In the genomic region with DNA sequence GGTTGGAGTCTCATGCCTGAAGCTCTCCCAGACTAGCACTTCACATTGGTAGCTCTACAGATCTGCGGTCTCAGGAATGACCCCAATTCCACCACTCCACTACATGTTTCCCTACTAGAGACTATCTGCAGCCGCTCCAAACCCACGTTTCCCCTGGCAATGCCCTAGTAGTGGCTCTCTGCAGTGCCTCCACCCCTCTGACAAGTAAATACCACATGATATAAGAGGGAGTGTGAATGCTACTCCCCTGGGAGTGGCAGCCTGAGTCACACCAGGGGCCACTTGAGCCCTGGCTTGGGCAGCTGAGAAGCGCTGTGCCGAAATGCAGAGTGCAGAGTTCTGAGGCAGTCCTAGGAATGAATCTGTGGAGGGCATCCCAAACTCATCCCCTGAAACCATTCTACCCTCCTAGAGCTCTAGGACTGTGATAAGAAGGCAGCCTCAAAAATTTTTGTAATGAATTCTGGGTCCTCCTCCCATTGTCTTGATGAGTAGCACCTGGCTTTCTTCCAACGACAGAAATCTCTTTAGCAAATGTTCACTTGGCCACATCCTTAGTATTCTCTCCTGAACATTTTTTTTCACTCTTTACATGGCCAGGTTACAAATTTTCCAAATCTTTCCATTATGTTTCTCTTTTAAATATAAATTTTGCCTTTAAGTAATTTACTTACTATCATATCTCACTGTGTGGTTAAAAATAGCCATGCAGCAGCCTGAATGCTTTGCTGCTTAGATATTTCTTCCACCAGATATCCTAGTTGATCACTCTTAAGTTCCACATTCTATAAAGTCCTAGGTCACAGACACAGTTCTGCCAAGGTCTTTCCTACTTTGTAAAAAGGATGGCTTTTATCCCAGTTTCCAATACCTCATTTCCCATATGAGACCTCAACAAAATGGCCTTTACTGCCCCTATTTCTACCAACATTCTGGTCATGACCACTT, we compare ENCODE assay signal across 11 cellular contexts.
DNase-seq lines count a peak whose midpoint lies in the region; ATAC-seq and TF ChIP-seq lines count a peak whose summit lies in the region.
"Had no signal": no experiment of that assay in that cellular context is flagged by ENCODE, and none has a peak within 500 bp of the region (broad histone marks: within the 10 kb centered on the region; RNA-seq: fewer than 3 reads in every experiment).

No MANE protein-coding gene starts in this region.

- no peak for ATAC-seq in GM21723 (IDR thresholded peaks at IDR 0.05; ENCODE audit: unreplicated experiment)
- ATAC-seq in GM21526 (IDR thresholded peaks at IDR 0.05; ENCODE audit: low FRiP score, unreplicated experiment) = no peak
- ATAC-seq: left lobe of liver had no signal

- TF ChIP-seq CTCF in mammary epithelial cell (conservative IDR thresholded peaks at IDR 0.05 in 1 of 2, IDR thresholded peaks at IDR 0.05 in 1 of 2; ENCODE audit: extremely low read depth in 1 of 2, insufficient read depth in 1 of 2, low read depth in 1 of 2, low read length in 2 of 2) = no peak
- no peak for TF ChIP-seq CTCF in Caco-2 (IDR thresholded peaks at IDR 0.05; ENCODE audit: insufficient read depth in 1 of 2, low read depth in 1 of 2, low read length in 1 of 2, severe bottlenecking in 1 of 2, unreplicated experiment in 1 of 2)

- DNase-seq in DMS153 (lab: John Stamatoyannopoulos, UW) = peak; percentile 64
- peak; percentile 47 to 82 for DNase-seq in NCI-H187 (lab: John Stamatoyannopoulos, UW)
- peak; percentile 31 for DNase-seq in mammary epithelial cell
- DNase-seq in myocyte (ENCODE audit: low read depth) = peak; percentile 95
- no peak for DNase-seq in Caco-2
- DNase-seq in amniotic stem cell (lab: John Stamatoyannopoulos, UW) = no peak
- DNase-seq: T-helper 1 cell had no signal

- no peaks in the 10 kb centered on the region for H3K27me3 Mint-ChIP-seq in Caco-2 (ENCODE audit: insufficient read depth, unreplicated experiment)

- no peak overlapping the region for H3K9ac ChIP-seq in mammary epithelial cell (ENCODE audit: insufficient read depth, low read length)

- H4K20me1 ChIP-seq in mammary epithelial cell (ENCODE audit: insufficient read depth, low read length) = no peaks in the 10 kb centered on the region

- H3K79me2 ChIP-seq in mammary epithelial cell (ENCODE audit: insufficient read depth, low read length) = no peaks in the 10 kb centered on the region

- intact Hi-C loops in mammary epithelial cell (cut with micrococcal nuclease) = no loop called here
- intact Hi-C loops in Caco-2 (cut with micrococcal nuclease; ENCODE audit: unreplicated experiment) = loop anchor here (1.0 kb wide), 1 partner anchor 43 kb away; no protein-coding TSS in a partner anchor

- H3K4me3 ChIP-seq in mammary epithelial cell (replicated peaks in 1 of 3; ENCODE audit: insufficient read depth in 1 of 3, low read depth in 2 of 3, low read length in 3 of 3) (no peak overlapping the region), Caco-2 (ENCODE audit: low read depth, low read length) (no peak overlapping the region)

- no peak overlapping the region for H3K4me2 ChIP-seq in mammary epithelial cell (ENCODE audit: insufficient read depth, low read depth, low read length)

- no peaks in the 10 kb centered on the region for H3K9me3 Mint-ChIP-seq in Caco-2 (ENCODE audit: unreplicated experiment)

- H3K4me3 Mint-ChIP-seq in Caco-2 (ENCODE audit: unreplicated experiment) = no peak overlapping the region

- peak overlapping the region; percentile 2 for H2AFZ ChIP-seq in mammary epithelial cell (ENCODE audit: low read depth, low read length)

- no peaks in the 10 kb centered on the region for H3K36me3 ChIP-seq in mammary epithelial cell (ENCODE audit: insufficient read depth, low read length)
- no peaks in the 10 kb centered on the region for H3K36me3 ChIP-seq in Caco-2 (ENCODE audit: control insufficient read depth, insufficient read depth, low read length)

- H3K27ac Mint-ChIP-seq in Caco-2 (ENCODE audit: unreplicated experiment) = no peak overlapping the region

- no peak overlapping the region for H3K27ac ChIP-seq in mammary epithelial cell (ENCODE audit: insufficient read depth, low read depth, low read length)
- H3K27ac ChIP-seq: C4-2B had no signal

- WGBS in mammary epithelial cell (ENCODE audit: low coverage, missing lambda C conversion rate) = 75% methylated on average over 6 of the region's 6 CpGs

- no peaks in the 10 kb centered on the region for H3K27me3 ChIP-seq in mammary epithelial cell (ENCODE audit: insufficient read depth, low read length)
- no peaks in the 10 kb centered on the region for H3K27me3 ChIP-seq in Caco-2 (replicated peaks; ENCODE audit: control insufficient read depth, insufficient read depth, low read length)

- peaks cover 7% of the 10 kb centered on the region for H3K4me1 ChIP-seq in mammary epithelial cell (ENCODE audit: insufficient read depth, low read length)
- H3K4me1 ChIP-seq in Caco-2 = no peaks in the 10 kb centered on the region

- dilution Hi-C loops in mammary epithelial cell (cut with HindIII; ENCODE audit: low sequenced_read_pairs) = no loop called here

- no peaks in the 10 kb centered on the region for H3K4me1 Mint-ChIP-seq in Caco-2 (ENCODE audit: low read depth, unreplicated experiment)

- no peaks in the 10 kb centered on the region for H3K36me3 Mint-ChIP-seq in Caco-2 (ENCODE audit: insufficient read depth, unreplicated experiment)

- H3K9me3 ChIP-seq in mammary epithelial cell (replicated peaks; ENCODE audit: insufficient read depth, low read length) (no peaks in the 10 kb centered on the region), Caco-2 (no peaks in the 10 kb centered on the region)

- BruUV-seq in mammary epithelial cell (replicated peaks; lab: Mats Ljungman, UMichigan) (no TSS peak), Caco-2 (replicated peaks; lab: Mats Ljungman, UMichigan) (no TSS peak)

- in situ Hi-C loops in mammary epithelial cell (cut with MboI; ENCODE audit: low sequenced_read_pairs in 2 of 2) = no loop called here

- CTCF ChIA-PET in mammary epithelial cell (lab: Charles Lee; ENCODE audit: low non-redundant PET) = no interaction called here
- CTCF ChIA-PET in Caco-2 (lab: Charles Lee) = no interaction called here

- POLR2A ChIA-PET in Caco-2 (lab: Charles Lee) = no interaction called here

Comparison
In these comparisons a context has a peak if more than half of its experiments do, and no peak if none do; other contexts are left out.
1. DNase-seq: peak in DMS153 (single experiment), NCI-H187 (2 of 2), mammary epithelial cell (single experiment) and myocyte (single experiment); none in Caco-2 (0 of 2) and amniotic stem cell (single experiment).